Comparison of ENCODE assay signal across 9 cellular contexts in the genomic region with DNA sequence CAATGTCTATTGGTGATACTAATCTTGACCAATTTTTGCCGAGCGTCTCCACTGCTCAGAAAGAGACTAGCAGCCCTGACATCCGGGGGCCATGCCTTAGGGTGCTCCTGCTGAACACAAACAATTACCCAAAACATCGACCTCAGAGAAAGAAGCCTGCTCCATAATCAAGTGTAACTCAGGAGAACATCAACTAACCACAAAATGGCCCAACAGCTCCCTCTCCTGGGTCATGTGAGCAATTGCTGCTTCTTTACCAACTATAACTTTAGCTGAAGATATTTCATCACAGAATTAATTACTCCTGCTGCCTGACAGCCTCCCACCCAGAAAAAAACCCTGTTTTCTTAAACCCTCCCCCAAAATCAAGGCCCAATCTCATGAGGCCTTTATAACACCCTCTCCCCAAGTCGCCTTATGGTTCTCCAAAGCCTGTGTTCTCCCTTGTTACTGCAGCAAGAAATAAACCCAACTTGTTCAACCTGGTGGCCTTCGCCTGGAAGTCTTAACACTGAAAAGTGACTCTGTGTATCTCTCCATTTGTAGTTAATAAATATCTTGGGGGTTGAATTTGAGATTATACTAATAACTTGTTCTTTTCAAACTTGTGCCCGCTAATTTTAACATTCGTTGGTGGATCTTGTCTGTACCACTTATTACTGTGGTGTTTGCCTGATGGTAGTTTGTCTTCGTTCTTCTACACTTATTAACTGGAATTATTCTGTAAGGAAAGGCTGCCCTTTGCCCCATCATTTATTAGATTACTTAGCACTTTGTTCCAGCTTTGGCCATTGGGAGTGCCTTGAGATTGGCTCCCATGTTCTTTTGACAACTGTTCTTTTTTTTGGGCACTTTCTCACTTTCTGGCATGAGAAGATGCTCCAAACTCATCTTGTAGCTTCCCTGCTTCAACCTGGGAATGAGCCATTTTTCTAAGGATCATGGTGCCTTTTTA. TPM values are rescaled to one million over a fixed set of nuclear protein-coding genes. Genes with fewer than 3 reads are reported as not detected.
DNase-seq lines count a peak whose midpoint lies in the region; ATAC-seq and TF ChIP-seq lines count a peak whose summit lies in the region.
"Had no signal": no experiment of that assay in that cellular context is flagged by ENCODE, and none has a peak within 500 bp of the region (broad histone marks: within the 10 kb centered on the region; RNA-seq: fewer than 3 reads in every experiment).

No MANE protein-coding gene starts in this region.

- no peak overlapping the region for H3K4me3 ChIP-seq in left lung

- H3K27ac ChIP-seq in left lung = no peak overlapping the region

- ATAC-seq in HG03159 (IDR thresholded peaks at IDR 0.05; ENCODE audit: unreplicated experiment) = peak; percentile 51
- ATAC-seq in activated CD4-positive, alpha-beta T cell treated with anti-CD3 and anti-CD28 coated beads for 36 hours = peak; percentile 91
- ATAC-seq in left lung = peak; percentile 94
- no peak for ATAC-seq in GM18909 (IDR thresholded peaks at IDR 0.05; ENCODE audit: poor library complexity, unreplicated experiment)

- H3K9me3 Mint-ChIP-seq in activated CD4-positive, alpha-beta T cell treated with anti-CD3 and anti-CD28 coated beads for 36 hours (ENCODE audit: low read depth) = no peaks in the 10 kb centered on the region
- H3K9me3 Mint-ChIP-seq in chondrocyte (ENCODE audit: low read depth) = no peaks in the 10 kb centered on the region
- H3K9me3 Mint-ChIP-seq: activated naive CD4-positive, alpha-beta T cell treated with anti-CD3 and anti-CD28 coated beads, Interleukin-2, amount 50 U/mL, for 24 hours had no signal

- no peaks in the 10 kb centered on the region for H3K36me3 ChIP-seq in left lung

- H3K4me1 Mint-ChIP-seq in activated CD4-positive, alpha-beta T cell treated with anti-CD3 and anti-CD28 coated beads for 36 hours = peaks cover 11% of the 10 kb centered on the region
- no peaks in the 10 kb centered on the region for H3K4me1 Mint-ChIP-seq in chondrocyte (ENCODE audit: low read depth)

- TF ChIP-seq CTCF in chondrocyte (IDR thresholded peaks at IDR 0.05) (peak; percentile 93), left lung (IDR thresholded peaks at IDR 0.05) (peak; percentile 78)

- no peak overlapping the region for H3K27ac Mint-ChIP-seq in activated CD4-positive, alpha-beta T cell treated with anti-CD3 and anti-CD28 coated beads for 36 hours
- H3K27ac Mint-ChIP-seq in chondrocyte (ENCODE audit: unreplicated experiment) = no peak overlapping the region
- H3K27ac Mint-ChIP-seq: activated naive CD4-positive, alpha-beta T cell treated with anti-CD3 and anti-CD28 coated beads, Interleukin-2, amount 50 U/mL, for 24 hours had no signal

- CTCF ChIA-PET in activated CD4-positive, alpha-beta T cell treated with anti-CD3 and anti-CD28 coated beads for 36 hours (lab: Charles Lee) = interaction anchor here (0.6 to 6.4 kb wide), 56 partner anchors 11 to 645 kb away, joined by 3 to 115 read pairs (median 4); partner anchors contain the start of genes CCM2, DDX56, H2AZ2 and MYO1G

- POLR2A ChIA-PET in activated CD4-positive, alpha-beta T cell treated with anti-CD3 and anti-CD28 coated beads for 36 hours (lab: Charles Lee) = interaction anchor here (0.9 to 1.7 kb wide), 4 partner anchors 26 to 163 kb away, joined by 3 to 20 read pairs (median 4); no protein-coding TSS in a partner anchor

- no peaks in the 10 kb centered on the region for H3K27me3 Mint-ChIP-seq in activated CD4-positive, alpha-beta T cell treated with anti-CD3 and anti-CD28 coated beads for 36 hours
- H3K27me3 Mint-ChIP-seq in chondrocyte (ENCODE audit: low read depth) = peaks cover 9% of the 10 kb centered on the region
- H3K27me3 Mint-ChIP-seq: activated naive CD4-positive, alpha-beta T cell treated with anti-CD3 and anti-CD28 coated beads, Interleukin-2, amount 50 U/mL, for 24 hours had no signal

- H3K9me3 ChIP-seq in left lung = no peaks in the 10 kb centered on the region

- H3K4me1 ChIP-seq in left lung = no peaks in the 10 kb centered on the region

- DNase-seq in DMS79 (lab: John Stamatoyannopoulos, UW) = peak; percentile 72
- DNase-seq in NCI-H460 (ENCODE audit: extremely low read depth, low read depth) = peak; percentile 81
- DNase-seq in activated CD4-positive, alpha-beta T cell treated with anti-CD3 and anti-CD28 coated beads for 36 hours = peak; percentile 82
- DNase-seq in chondrocyte (ENCODE audit: low spot score) = no peak
- no peak for DNase-seq in left lung
- peak; percentile 74 for DNase-seq in stimulated activated CD4-positive, alpha-beta T cell treated with anti-CD3 and anti-CD28 coated beads, Interleukin-4, amount 100 ng/mL, for 24 hours

- H3K36me3 Mint-ChIP-seq in activated CD4-positive, alpha-beta T cell treated with anti-CD3 and anti-CD28 coated beads for 36 hours (ENCODE audit: low read depth) = no peaks in the 10 kb centered on the region
- no peaks in the 10 kb centered on the region for H3K36me3 Mint-ChIP-seq in chondrocyte (ENCODE audit: low read depth)
- H3K36me3 Mint-ChIP-seq: activated naive CD4-positive, alpha-beta T cell treated with anti-CD3 and anti-CD28 coated beads, Interleukin-2, amount 50 U/mL, for 24 hours had no signal

- H3K4me3 Mint-ChIP-seq in activated CD4-positive, alpha-beta T cell treated with anti-CD3 and anti-CD28 coated beads for 36 hours = no peak overlapping the region
- H3K4me3 Mint-ChIP-seq in chondrocyte (ENCODE audit: unreplicated experiment) = no peak overlapping the region
- H3K4me3 Mint-ChIP-seq: activated naive CD4-positive, alpha-beta T cell treated with anti-CD3 and anti-CD28 coated beads, Interleukin-2, amount 50 U/mL, for 24 hours had no signal

- intact Hi-C loops in activated CD4-positive, alpha-beta T cell treated with anti-CD3 and anti-CD28 coated beads for 36 hours (cut with DNase I, micrococcal nuclease) = loop anchor here (1.0 to 5.0 kb wide), 8 partner anchors 25 to 548 kb away; partner anchors contain the start of genes H2AZ2 (in 1 of the 2), PPIA (in 1 of the 2) and TBRG4 (in 1 of the 2)
- intact Hi-C loops in left lung (cut with DNase I) = loop anchor here in 1 of 2 donors (10.0 kb wide), 2 partner anchors 172 to 282 kb away; no protein-coding TSS in a partner anchor

- H3K27me3 ChIP-seq in left lung = peaks cover 0 to 7% of the 10 kb centered on the region in 2 donors

RNA-seq across cellular contexts. Expression of gene RAMP3, which starts 21.2 kb away (rescaled TPM):
- total RNA-seq in NCI-H460 (2014; rRNA removed; shearing (Covaris generic)) = not detected in 2 replicates
- not detected in 2 replicates for polyA plus RNA-seq in NCI-H460 (2014; cell fraction: nucleus; rRNA removed)
- total RNA-seq in activated CD4-positive, alpha-beta T cell treated with anti-CD3 and anti-CD28 coated beads for 36 hours = not detected
- not detected in 3 replicates for total RNA-seq in chondrocyte
- 10 to 100 TPM; 78.0 to 89.9 TPM for total RNA-seq in left lung

RNA-seq across cellular contexts. Expression of gene TBRG4, which starts 24.9 kb away (rescaled TPM):
- 113 and 125 TPM in 2 replicates for total RNA-seq in NCI-H460 (2014; rRNA removed; shearing (Covaris generic))
- 327 and 348 TPM in 2 replicates for polyA plus RNA-seq in NCI-H460 (2014; cell fraction: nucleus; rRNA removed)
- 100 to 1,000 TPM; 158 to 163 TPM for total RNA-seq in activated CD4-positive, alpha-beta T cell treated with anti-CD3 and anti-CD28 coated beads for 36 hours
- total RNA-seq in chondrocyte (39.5 to 45.7 TPM (median 43.7 TPM) in 3 replicates), left lung (10 to 100 TPM; 41.8 to 72.5 TPM)

RNA-seq across cellular contexts. Expression of gene NACAD, which starts 47.6 kb away (rescaled TPM):
- total RNA-seq in NCI-H460 (2014; rRNA removed; shearing (Covaris generic)) = 0.14 TPM in 1 of 2 replicates, not detected in the other
- 0.08 TPM in 1 of 2 replicates, not detected in the other for polyA plus RNA-seq in NCI-H460 (2014; cell fraction: nucleus; rRNA removed)
- under 1 TPM; 0.14 to 0.21 TPM for total RNA-seq in activated CD4-positive, alpha-beta T cell treated with anti-CD3 and anti-CD28 coated beads for 36 hours
- total RNA-seq in chondrocyte (12.4 to 21.9 TPM (median 19.0 TPM) in 3 replicates), left lung (1 to 10 TPM; 2.0 to 7.3 TPM)

Comparison
In these comparisons a context has a peak if more than half of its experiments do, and no peak if none do; other contexts are left out.
1. DNase-seq: peak in DMS79 (single experiment), NCI-H460 (single experiment), activated CD4-positive, alpha-beta T cell treated with anti-CD3 and anti-CD28 coated beads for 36 hours (single experiment) and stimulated activated CD4-positive, alpha-beta T cell treated with anti-CD3 and anti-CD28 coated beads, Interleukin-4, amount 100 ng/mL, for 24 hours (single experiment); none in chondrocyte (single experiment) and left lung (0 of 2).
2. RNA of gene RAMP3, which starts 21.2 kb away (total RNA-seq): 78.0 to 89.9 TPM in left lung; not detected in NCI-H460, not detected in activated CD4-positive, alpha-beta T cell treated with anti-CD3 and anti-CD28 coated beads for 36 hours and not detected in chondrocyte; every median in the first group is over 10 times any median in the second.